10 cellular contexts compared by ENCODE assay signal in genomic region chr2:43086451-43087221, GRCh38.
A peak's percentile ranks its signal among the peaks of the same experiment; 100 is the strongest.
DNase-seq lines count a peak whose midpoint lies in the region; ATAC-seq and TF ChIP-seq lines count a peak whose summit lies in the region.
"Had no signal": no experiment of that assay in that cellular context is flagged by ENCODE, and none has a peak within 500 bp of the region (broad histone marks: within the 10 kb centered on the region; RNA-seq: fewer than 3 reads in every experiment).

No MANE protein-coding gene starts in this region.

- H3K4me3 ChIP-seq in AG04449 (ENCODE audit: low read depth, low read length), result no peak overlapping the region
- peak overlapping the region in 1 of 4 experiments; percentile 3 for H3K4me3 ChIP-seq in fibroblast of lung (replicated peaks in 1 of 4; ENCODE audit: control extremely low read depth in 1 of 4, insufficient read depth in 1 of 4, low read depth in 3 of 4, low read length in 4 of 4)

- H3K27ac ChIP-seq in fibroblast of lung (ENCODE audit: insufficient read depth, low read length), result peak overlapping the region; percentile 92

- H3K4me2 ChIP-seq in fibroblast of lung (ENCODE audit: extremely low read depth, insufficient read depth, low read length), result peak overlapping the region; percentile 11

- ATAC-seq in GM21515 (IDR thresholded peaks at IDR 0.05; ENCODE audit: unreplicated experiment) (no peak), HG02870 (IDR thresholded peaks at IDR 0.05; ENCODE audit: unreplicated experiment) (no peak), GM18858 (IDR thresholded peaks at IDR 0.05; ENCODE audit: unreplicated experiment) (no peak)
- ATAC-seq: CD8-positive, alpha-beta T cell had no signal

- DNase-seq in AG04449 (ENCODE audit: low read depth, low spot score) (peak; percentile 98), RPMI7951 (ENCODE audit: low read depth) (peak; percentile 100), fibroblast of lung (ENCODE audit: low read depth in 2 of 2) (peak; percentile 100), nephron progenitor cell (no peak), NCI-H748 treated with DMSO at 0.1 percent for 48 hours (lab: John Stamatoyannopoulos, UW) (no peak)
- DNase-seq: CD8-positive, alpha-beta T cell; central memory CD4-positive, alpha-beta T cell had no signal

- H3K27me3 ChIP-seq in fibroblast of lung (ENCODE audit: control insufficient read depth, insufficient read depth, low read length), result no peaks in the 10 kb centered on the region

- no peaks in the 10 kb centered on the region for H3K9me3 ChIP-seq in fibroblast of lung (ENCODE audit: control insufficient read depth, insufficient read depth, low read depth, low read length)

- no peak for TF ChIP-seq CTCF in AG04449 (IDR thresholded peaks at IDR 0.05; ENCODE audit: insufficient read depth, low read length, missing control alignments)
- TF ChIP-seq CTCF in fibroblast of lung (conservative IDR thresholded peaks at IDR 0.05 in 1 of 2, IDR thresholded peaks at IDR 0.05 in 1 of 2; ENCODE audit: low read depth in 1 of 2, low read length in 2 of 2), result no peak
- no peak for TF ChIP-seq CTCF in nephron progenitor cell (IDR thresholded peaks at IDR 0.05)

- CTCF ChIA-PET in AG04449 (lab: Yijun Ruan, JAX), result interaction anchor here (1.1 kb wide), 1 partner anchor 12 kb away, joined by 3 read pairs; no protein-coding TSS in a partner anchor

- no peaks in the 10 kb centered on the region for H3K36me3 ChIP-seq in fibroblast of lung (ENCODE audit: control insufficient read depth, insufficient read depth, low read length)

- H3K27me3 Mint-ChIP-seq in nephron progenitor cell (ENCODE audit: low read depth, poor library complexity), result peaks cover 4% of the 10 kb centered on the region

- H3K4me1 Mint-ChIP-seq in nephron progenitor cell, result peaks cover 71% of the 10 kb centered on the region

- H3K79me2 ChIP-seq in fibroblast of lung (ENCODE audit: control insufficient read depth, insufficient read depth, low read length), result no peaks in the 10 kb centered on the region

- no peak overlapping the region for H2AFZ ChIP-seq in fibroblast of lung (ENCODE audit: low read length)

- peaks cover 58% of the 10 kb centered on the region for H3K4me1 ChIP-seq in fibroblast of lung (ENCODE audit: control insufficient read depth, extremely low read depth, insufficient read depth, low read length)

- H3K4me3 Mint-ChIP-seq in nephron progenitor cell, result no peak overlapping the region
- H3K4me3 Mint-ChIP-seq: CD8-positive, alpha-beta T cell had no signal

- peak overlapping the region; percentile 85 for H3K27ac Mint-ChIP-seq in nephron progenitor cell
- H3K27ac Mint-ChIP-seq: CD8-positive, alpha-beta T cell had no signal

- peak overlapping the region; percentile 34 for H3K9ac ChIP-seq in fibroblast of lung (ENCODE audit: insufficient read depth, low read length)

- H3K36me3 Mint-ChIP-seq in nephron progenitor cell (ENCODE audit: low read depth), result peaks cover 16% of the 10 kb centered on the region

- POLR2A ChIA-PET in AG04449 (lab: Yijun Ruan, JAX), result interaction anchor here (0.6 to 1.5 kb wide), 8 partner anchors 9 to 140 kb away, joined by 3 to 5 read pairs (median 4); partner anchors contain the start of gene ZFP36L2

- no peaks in the 10 kb centered on the region for H4K20me1 ChIP-seq in fibroblast of lung (ENCODE audit: control insufficient read depth, extremely low read depth, insufficient read depth, low read length)

- peaks cover 21% of the 10 kb centered on the region for H3K9me3 Mint-ChIP-seq in nephron progenitor cell
- H3K9me3 Mint-ChIP-seq: CD8-positive, alpha-beta T cell had no signal

Comparison
In these comparisons a context has a peak if more than half of its experiments do, and no peak if none do; other contexts are left out.
1. DNase-seq: peak in AG04449 (single experiment), RPMI7951 (single experiment) and fibroblast of lung (2 of 2); none in nephron progenitor cell (single experiment) and NCI-H748 treated with DMSO at 0.1 percent for 48 hours (single experiment).